ENCODE assay signal across 23 cellular contexts in the genomic region with DNA sequence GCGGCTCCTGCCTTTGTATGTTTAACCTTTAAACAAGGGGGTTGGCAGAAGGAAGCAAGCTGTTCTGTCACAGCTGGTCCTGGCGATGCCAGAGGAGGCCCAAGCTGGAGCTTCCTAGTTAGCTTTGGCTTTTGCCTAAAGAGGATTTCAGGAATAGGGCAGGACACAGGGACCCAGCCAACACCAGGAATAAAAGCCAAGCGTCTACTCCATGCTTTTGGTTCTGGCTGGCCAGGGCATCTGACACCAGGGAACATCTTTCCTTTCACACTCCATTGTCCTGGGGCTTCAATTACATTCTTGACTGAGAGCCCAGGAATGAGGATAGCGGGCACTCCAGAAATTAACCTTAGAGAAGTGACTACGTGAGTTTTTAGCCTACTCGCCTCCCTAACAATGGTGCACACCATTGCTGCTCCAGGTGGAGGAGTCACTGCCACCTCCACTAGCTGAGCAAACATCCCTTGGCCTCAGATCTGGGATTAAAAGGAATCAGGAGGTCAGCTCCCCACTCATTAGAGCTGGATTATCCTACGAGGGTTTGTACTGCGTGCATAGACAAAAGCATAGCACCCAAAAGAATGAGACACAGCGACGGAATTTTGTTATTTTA. TPM values are rescaled to one million over a fixed set of nuclear protein-coding genes. Genes with fewer than 3 reads are reported as not detected.
DNase-seq lines count a peak whose midpoint lies in the region; ATAC-seq, FAIRE-seq and TF ChIP-seq lines count a peak whose summit lies in the region.
"Had no signal": no experiment of that assay in that cellular context is flagged by ENCODE, and none has a peak within 500 bp of the region (broad histone marks: within the 10 kb centered on the region; RNA-seq: fewer than 3 reads in every experiment).

No MANE protein-coding gene starts in this region.

- TF ChIP-seq CTCF in H9 (conservative IDR thresholded peaks at IDR 0.05) (no peak), psoas muscle (IDR thresholded peaks at IDR 0.05) (no peak), pancreas (IDR thresholded peaks at IDR 0.05) (no peak), progenitor cell of endocrine pancreas (IDR thresholded peaks at IDR 0.05; ENCODE audit: unreplicated experiment) (no peak)

- no peak overlapping the region for H2BK12ac ChIP-seq in H9 (ENCODE audit: insufficient read length, low read depth, low read length)

- H3K36me3 ChIP-seq in psoas muscle (ENCODE audit: insufficient read depth in 1 of 2, low read depth in 1 of 2) (no peaks in the 10 kb centered on the region), pancreas (no peaks in the 10 kb centered on the region)
- H3K36me3 ChIP-seq: ovary, tibial artery had no signal

- peak overlapping the region; percentile 19 for H3K18ac ChIP-seq in H9 (ENCODE audit: insufficient read length, low read depth, low read length)

- no peak overlapping the region for H3K9ac ChIP-seq in H9 (ENCODE audit: extremely low read depth, insufficient read length, low read length)

- H4K20me1 ChIP-seq in H9 (ENCODE audit: control insufficient read depth, insufficient read depth, insufficient read length): no peaks in the 10 kb centered on the region

- no peak overlapping the region for H3K56ac ChIP-seq in H9 (ENCODE audit: insufficient read length, low read depth, low read length)

- H3K9me3 ChIP-seq in H9 (ENCODE audit: control insufficient read depth, low read depth, low read length) (no peaks in the 10 kb centered on the region), psoas muscle (no peaks in the 10 kb centered on the region), pancreas (no peaks in the 10 kb centered on the region)
- H3K9me3 ChIP-seq: ovary, tibial artery had no signal

- no peak overlapping the region for H3K23ac ChIP-seq in H9 (ENCODE audit: insufficient read length, low read depth, low read length)

- no peak overlapping the region for H2BK5ac ChIP-seq in H9 (ENCODE audit: insufficient read length, low read length)

- WGBS in H9 (ENCODE audit: extremely low coverage, insufficient read length, low lambda C conversion rate): no CpG with 5 or more reads among the region's 10 CpGs
- WGBS in psoas muscle, 3 donors: 28 to 44% (median 37%) methylated on average over 10 of the region's 10 CpGs
- WGBS in pancreas, 2 donors: 90 to 91% methylated on average over 10 of the region's 10 CpGs

- H3K4me1 Mint-ChIP-seq in H9: peaks cover 72% of the 10 kb centered on the region in 2 experiments
- peaks cover 25% of the 10 kb centered on the region for H3K4me1 Mint-ChIP-seq in progenitor cell of endocrine pancreas (ENCODE audit: low read depth)

- H3K79me2 ChIP-seq in H9 (ENCODE audit: insufficient read depth, low read length): no peaks in the 10 kb centered on the region

- no peak overlapping the region for H2AFZ ChIP-seq in H9 (ENCODE audit: low read length)

- no peaks in the 10 kb centered on the region for H3K79me1 ChIP-seq in H9 (ENCODE audit: insufficient read depth, low read depth, low read length, poor library complexity, severe bottlenecking)

- no peak overlapping the region for H4K91ac ChIP-seq in H9 (ENCODE audit: insufficient read length, low read depth, low read length)

- H3K4ac ChIP-seq in H9 (ENCODE audit: low read depth, low read length): no peak overlapping the region

- H3K27me3 Mint-ChIP-seq in H9 (ENCODE audit: low read depth) (no peaks in the 10 kb centered on the region), progenitor cell of endocrine pancreas (peaks cover 9% of the 10 kb centered on the region)

- no peak for FAIRE-seq in pancreas (lab: Jason Lieb, UNC)
- FAIRE-seq: bronchial epithelial cell had no signal

- H3K4me3 ChIP-seq in psoas muscle (no peak overlapping the region), pancreas (no peak overlapping the region)
- H3K4me3 ChIP-seq: ovary, tibial artery had no signal

- H3K27ac ChIP-seq in H9 (ENCODE audit: insufficient read length, low read depth, low read length): no peak overlapping the region
- H3K27ac ChIP-seq in psoas muscle: peak overlapping the region; percentile 67
- no peak overlapping the region for H3K27ac ChIP-seq in substantia nigra (ENCODE audit: low read depth, low read length, poor library complexity, severe bottlenecking)
- H3K27ac ChIP-seq in pancreas: no peak overlapping the region
- H3K27ac ChIP-seq: foreskin keratinocyte, ovary, tibial artery had no signal

- H3K9me3 Mint-ChIP-seq in H9 (no peaks in the 10 kb centered on the region; a peak in 1 of 5 replicates), progenitor cell of endocrine pancreas (ENCODE audit: low read depth) (no peaks in the 10 kb centered on the region)
- H3K9me3 Mint-ChIP-seq: CD8-positive, alpha-beta memory T cell; mesothelial cell of epicardium; natural killer cell had no signal

- ATAC-seq in Right ventricle myocardium superior (ENCODE audit: poor library complexity): peak; percentile 80
- ATAC-seq in psoas muscle: peak; percentile 60 to 83 (median 80)
- no peak for ATAC-seq in pancreas
- ATAC-seq: natural killer cell had no signal

- H3K27me3 ChIP-seq in H9 (ENCODE audit: insufficient read depth, low read length): no peaks in the 10 kb centered on the region
- peaks cover 0 to 3% (median 0%) of the 10 kb centered on the region in 3 donors for H3K27me3 ChIP-seq in psoas muscle (ENCODE audit: insufficient read depth in 3 of 3, low read length in 2 of 3)
- no peaks in the 10 kb centered on the region for H3K27me3 ChIP-seq in pancreas
- H3K27me3 ChIP-seq: foreskin keratinocyte, ovary, tibial artery had no signal

- H2AK5ac ChIP-seq in H9 (ENCODE audit: insufficient read length, low read length): no peak overlapping the region

- no peak overlapping the region for H3T11ph ChIP-seq in H9 (ENCODE audit: low read length)

- DNase-seq in H9 (no peak), NCI-H1694 treated with DMSO at 0.1 percent for 48 hours (lab: John Stamatoyannopoulos, UW) (peak; percentile 80), Right ventricle myocardium superior (no peak), psoas muscle (no peak), substantia nigra (lab: John Stamatoyannopoulos, UW) (no peak), pancreas (no peak), progenitor cell of endocrine pancreas (ENCODE audit: low spot score, unreplicated experiment) (no peak)
- DNase-seq: activated CD8-positive, alpha-beta memory T cell treated with anti-CD3 and anti-CD28 coated beads, Interleukin-2, amount 50 U/mL, for 48 hours; activated gamma-delta T cell; CD8-positive, alpha-beta memory T cell; DND-41; natural killer cell; NCI-H1092; NCI-H2107; NCI-H526 treated with DMSO at 0.1 percent for 48 hours; ovary; SIG-M5; stimulated activated CD4-positive, alpha-beta T cell treated with anti-CD3 and anti-CD28 coated beads, Interleukin-2, amount 100 ng/mL, for 24 hours; stimulated activated naive CD4-positive, alpha-beta T cell treated with Interleukin-2 at 50 U/mL for 16 hours; tibial artery had no signal

- H3K14ac ChIP-seq in H9 (ENCODE audit: insufficient read depth, low read length): no peak overlapping the region; the same call in 1 of the 2 replicates

- H2BK120ac ChIP-seq in H9 (ENCODE audit: low read depth, low read length, poor library complexity, severe bottlenecking): no peak overlapping the region

- H3K23me2 ChIP-seq in H9 (ENCODE audit: insufficient read length, low read depth, low read length, poor library complexity, severe bottlenecking): no peaks in the 10 kb centered on the region

- no peak overlapping the region for H4K5ac ChIP-seq in H9 (ENCODE audit: insufficient read length, low read depth, low read length)

- peak overlapping the region in 2 of 3 experiments; percentile 90 to 91; a peak in 4 of 7 replicates for H3K27ac Mint-ChIP-seq in H9
- no peak overlapping the region for H3K27ac Mint-ChIP-seq in progenitor cell of endocrine pancreas
- H3K27ac Mint-ChIP-seq: CD8-positive, alpha-beta memory T cell; mesothelial cell of epicardium; natural killer cell had no signal

- no peak overlapping the region for H3K4me2 ChIP-seq in H9 (ENCODE audit: insufficient read depth, insufficient read length, low read length)

- peak overlapping the region in 1 of 2 experiments; percentile 38; a peak in 1 of 5 replicates for H3K4me3 Mint-ChIP-seq in H9
- no peak overlapping the region for H3K4me3 Mint-ChIP-seq in progenitor cell of endocrine pancreas (ENCODE audit: low read depth)
- H3K4me3 Mint-ChIP-seq: CD8-positive, alpha-beta memory T cell; mesothelial cell of epicardium; natural killer cell had no signal

- H2BK20ac ChIP-seq in H9 (ENCODE audit: low read depth, low read length, poor library complexity, severe bottlenecking): no peak overlapping the region

- intact Hi-C loops in Right ventricle myocardium superior (cut with DNase I) (no loop called here), psoas muscle (cut with DNase I) (no loop called here), pancreas (cut with DNase I) (no loop called here)

- no peak overlapping the region for H2BK15ac ChIP-seq in H9 (ENCODE audit: low read depth, low read length)

- H3K4me1 ChIP-seq in H9 (ENCODE audit: insufficient read depth, low read length): peaks cover 21% of the 10 kb centered on the region; the same call in 1 of the 2 replicates
- peaks cover 15% of the 10 kb centered on the region for H3K4me1 ChIP-seq in psoas muscle
- H3K4me1 ChIP-seq in pancreas: no peaks in the 10 kb centered on the region

- H3K36me3 Mint-ChIP-seq in H9 (ENCODE audit: insufficient read depth in 1 of 3, low read depth in 3 of 3) (no peaks in the 10 kb centered on the region; a peak in 3 of 7 replicates), progenitor cell of endocrine pancreas (ENCODE audit: insufficient read depth) (no peaks in the 10 kb centered on the region)
- H3K36me3 Mint-ChIP-seq: mesothelial cell of epicardium, natural killer cell had no signal

- no peak overlapping the region for H4K8ac ChIP-seq in H9 (replicated peaks; ENCODE audit: insufficient read length, low read depth, low read length)

RNA-seq across cellular contexts. Expression of a gene that starts 38.2 kb away (rescaled TPM):
- total RNA-seq in H9 (2021): 731 and 748 TPM in 2 replicates
- 12,703 TPM for total RNA-seq in Right ventricle myocardium superior
- 1,000 to 10,000 TPM; 1,097 to 5,131 (median 2,563) TPM for total RNA-seq in psoas muscle
- polyA plus RNA-seq in psoas muscle: 1,000 to 10,000 TPM; 1,146 to 4,515 (median 3,805) TPM
- 100 to 1,000 TPM; 114 to 359 (median 249) TPM for total RNA-seq in pancreas
- polyA plus RNA-seq in pancreas: 100 to 1,000 TPM; 304 to 482 TPM
- 284 and 300 TPM in 2 replicates for total RNA-seq in progenitor cell of endocrine pancreas

RNA-seq across cellular contexts. Expression of a gene that starts 40.9 kb away (rescaled TPM):
- total RNA-seq in H9 (2021): 10.3 and 10.6 TPM in 2 replicates
- 29.9 TPM for total RNA-seq in Right ventricle myocardium superior
- 10 to 100 TPM; 23.0 to 44.0 (median 33.7) TPM for total RNA-seq in psoas muscle
- polyA plus RNA-seq in psoas muscle: 10 to 100 TPM; 24.9 to 44.6 (median 29.7) TPM
- total RNA-seq in pancreas: 10 to 100 TPM in 1 of 6 donors, 1 to 10 TPM in 5; 4.8 to 11.2 (median 6.6) TPM
- polyA plus RNA-seq in pancreas: 1 to 10 TPM; 6.0 to 7.3 TPM
- 10.2 and 11.5 TPM in 2 replicates for total RNA-seq in progenitor cell of endocrine pancreas

Comparison
In these comparisons a context has a peak if more than half of its experiments do, and no peak if none do; other contexts are left out.
1. ATAC-seq: peak in Right ventricle myocardium superior (single experiment) and psoas muscle (4 of 4); none in pancreas (0 of 4).